ENCODE assay signal across 14 cellular contexts in the genomic region with DNA sequence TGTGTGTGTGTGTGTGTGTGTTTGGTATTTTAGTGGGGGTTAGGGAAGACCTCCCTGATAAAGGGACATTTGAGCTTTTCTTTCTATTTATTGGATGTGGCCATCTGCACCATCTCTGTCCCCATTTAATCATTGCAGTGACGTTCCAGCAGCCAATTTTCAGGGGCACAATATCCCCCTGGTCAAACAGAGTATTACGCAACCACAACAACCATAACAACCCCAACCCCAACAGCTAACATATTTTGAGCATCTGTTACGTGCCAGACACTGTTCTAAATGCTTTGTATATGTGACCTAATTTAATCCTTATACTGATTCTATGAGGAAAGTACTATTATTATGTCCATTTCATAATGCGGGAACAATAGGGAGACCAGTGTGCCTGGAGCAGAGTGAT.
DNase-seq lines count a peak whose midpoint lies in the region; ATAC-seq and TF ChIP-seq lines count a peak whose summit lies in the region.
"Had no signal": no experiment of that assay in that cellular context is flagged by ENCODE, and none has a peak within 500 bp of the region (broad histone marks: within the 10 kb centered on the region; RNA-seq: fewer than 3 reads in every experiment).

No MANE protein-coding gene starts in this region.

- H2AFZ ChIP-seq in neural progenitor cell (replicated peaks), result no peak overlapping the region

- H3K27me3 ChIP-seq in neural progenitor cell, result no peaks in the 10 kb centered on the region

- TF ChIP-seq EP300 in Ishikawa (IDR thresholded peaks at IDR 0.05; ENCODE audit: borderline replicate concordance), result no peak

- H3K36me3 ChIP-seq in neural progenitor cell, result no peaks in the 10 kb centered on the region

- no peak overlapping the region for H3K4me3 ChIP-seq in neural progenitor cell

- no peaks in the 10 kb centered on the region for H3K9me3 Mint-ChIP-seq in neural progenitor cell

- TF ChIP-seq CTCF in neural progenitor cell (IDR thresholded peaks at IDR 0.05), result no peak

- no peaks in the 10 kb centered on the region for H3K36me3 Mint-ChIP-seq in neural progenitor cell
- H3K36me3 Mint-ChIP-seq: CD4-positive, alpha-beta memory T cell had no signal

- DNase-seq in NCI-H82 treated with DMSO at 0.1 percent for 48 hours (lab: John Stamatoyannopoulos, UW; ENCODE audit: unreplicated experiment) (peak; percentile 50), islet precursor cell (peak; percentile 5), neural progenitor cell (ENCODE audit: low spot score) (no peak), anterior cingulate cortex (lab: John Stamatoyannopoulos, UW) (no peak)
- DNase-seq: C1 segment of cervical spinal cord; Caco-2; CD4-positive, alpha-beta memory T cell; DMS153; DND-41; GOT3; H7; HCEC 1CT had no signal

- H3K79me2 ChIP-seq in neural progenitor cell (ENCODE audit: low read depth), result no peaks in the 10 kb centered on the region

- H3K4me2 ChIP-seq in neural progenitor cell, result no peak overlapping the region

- H3K4me1 ChIP-seq in neural progenitor cell, result no peaks in the 10 kb centered on the region
- H3K4me1 ChIP-seq: Caco-2 had no signal

- H3K27me3 Mint-ChIP-seq in neural progenitor cell (ENCODE audit: insufficient read depth, low read depth), result no peaks in the 10 kb centered on the region

- no peak overlapping the region for H3K27ac Mint-ChIP-seq in neural progenitor cell
- H3K27ac Mint-ChIP-seq: CD4-positive, alpha-beta memory T cell had no signal

- H3F3A ChIP-seq in neural progenitor cell (ENCODE audit: low read depth), result no peaks in the 10 kb centered on the region

- H3K9ac ChIP-seq in neural progenitor cell, result no peak overlapping the region

- H3K4me1 Mint-ChIP-seq in neural progenitor cell, result no peaks in the 10 kb centered on the region
- H3K4me1 Mint-ChIP-seq: CD4-positive, alpha-beta memory T cell had no signal

- ATAC-seq in HG02588 (IDR thresholded peaks at IDR 0.05; ENCODE audit: unreplicated experiment), result no peak

- no peaks in the 10 kb centered on the region for H3K9me3 ChIP-seq in neural progenitor cell (ENCODE audit: low read depth)
- H3K9me3 ChIP-seq: Caco-2 had no signal

- no peak for TF ChIP-seq RAD21 in Ishikawa (IDR thresholded peaks at IDR 0.05; ENCODE audit: low read depth)

- no peaks in the 10 kb centered on the region for H4K20me1 ChIP-seq in neural progenitor cell (ENCODE audit: low read depth)

- H3K4me3 Mint-ChIP-seq in neural progenitor cell, result no peak overlapping the region
- H3K4me3 Mint-ChIP-seq: CD4-positive, alpha-beta memory T cell had no signal

- H3K27ac ChIP-seq in neural progenitor cell, result no peak overlapping the region

TF ChIP-seq in Ishikawa, 13 proteins besides CTCF, POLR2A, EP300 and RAD21:
- TF ChIP-seq CEBPB (IDR thresholded peaks at IDR 0.05) (peak; percentile 42; the same call in 1 of the 2 replicates), NFIC (IDR thresholded peaks at IDR 0.05) (no peak)

Comparison
In these comparisons a context has a peak if more than half of its experiments do, and no peak if none do; other contexts are left out.
1. DNase-seq: peak in NCI-H82 treated with DMSO at 0.1 percent for 48 hours (single experiment) and islet precursor cell (single experiment); none in neural progenitor cell (single experiment) and anterior cingulate cortex (0 of 58).